26 cellular contexts compared by ENCODE assay signal in genomic region chr22:30368420-30368819, GRCh38.
"Had no signal": no experiment of that assay in that cellular context is flagged by ENCODE, and none has a peak within 500 bp of the region (broad histone marks: within the 10 kb centered on the region; RNA-seq: fewer than 3 reads in every experiment).

No MANE protein-coding gene starts in this region.

- H3K9me3 Mint-ChIP-seq: immature natural killer cell; nephron; stimulated activated naive CD8-positive, alpha-beta T cell treated with anti-CD3 and anti-CD28 coated beads, Interleukin-15, amount 100 ng/mL, for 72 hours had no signal

- H3K4me2 ChIP-seq: smooth muscle cell had no signal

- H3K4me3 Mint-ChIP-seq: immature natural killer cell; naive thymus-derived CD4-positive, alpha-beta T cell; nephron; stimulated activated naive CD8-positive, alpha-beta T cell treated with anti-CD3 and anti-CD28 coated beads, Interleukin-15, amount 100 ng/mL, for 72 hours had no signal

- ATAC-seq: left colon; naive thymus-derived CD4-positive, alpha-beta T cell; sciatic nerve; stimulated activated naive CD8-positive, alpha-beta T cell treated with anti-CD3 and anti-CD28 coated beads, Interleukin-15, amount 100 ng/mL, for 72 hours had no signal

- H3K4me1 Mint-ChIP-seq: immature natural killer cell; naive thymus-derived CD4-positive, alpha-beta T cell; stimulated activated naive CD8-positive, alpha-beta T cell treated with anti-CD3 and anti-CD28 coated beads, Interleukin-15, amount 100 ng/mL, for 72 hours had no signal

- H3K4me1 ChIP-seq: prostate gland, right atrium auricular region, suprapubic skin had no signal

- H3K27ac ChIP-seq: coronary artery, prostate gland, right atrium auricular region, suprapubic skin had no signal

- H3K27me3 ChIP-seq: right atrium auricular region, suprapubic skin had no signal

- DNase-seq: dermis blood vessel endothelial cell; effector memory CD4-positive, alpha-beta T cell; erythroblast; hypothalamus; immature natural killer cell; islet precursor cell; kidney glomerular epithelial cell; left colon; mesendoderm; midbrain; naive thymus-derived CD4-positive, alpha-beta T cell; nucleus accumbens; stimulated activated CD4-positive, alpha-beta T cell treated with anti-CD3 and anti-CD28 coated beads, Interleukin-12 subunit alpha, Interleukin-12 subunit beta, amount 100 ng/mL, for 4 hours; stimulated activated CD4-positive, alpha-beta T cell treated with anti-CD3 and anti-CD28 coated beads, Interleukin-1b, Interleukin-23, amount 100 ng/mL, for 48 hours; stimulated activated CD4-positive, alpha-beta T cell treated with anti-CD3 and anti-CD28 coated beads, Interleukin-4, amount 100 ng/mL, for 1 hour; stimulated activated CD8-positive, alpha-beta memory T cell treated with anti-CD3 and anti-CD28 coated beads, Interleukin-4, amount 100 ng/mL, for 48 hours; stimulated activated naive CD4-positive, alpha-beta T cell; stimulated activated naive CD8-positive, alpha-beta T cell treated with anti-CD3 and anti-CD28 coated beads, Interleukin-15, amount 100 ng/mL, for 72 hours; trophoblast cell had no signal

- H3K9me3 ChIP-seq: prostate gland, right atrium auricular region, suprapubic skin had no signal

- H3K27ac Mint-ChIP-seq: immature natural killer cell; nephron; stimulated activated naive CD8-positive, alpha-beta T cell treated with anti-CD3 and anti-CD28 coated beads, Interleukin-15, amount 100 ng/mL, for 72 hours had no signal

- H3K27me3 Mint-ChIP-seq: naive thymus-derived CD4-positive, alpha-beta T cell; stimulated activated naive CD8-positive, alpha-beta T cell treated with anti-CD3 and anti-CD28 coated beads, Interleukin-15, amount 100 ng/mL, for 72 hours had no signal

- H3K36me3 Mint-ChIP-seq: naive thymus-derived CD4-positive, alpha-beta T cell had no signal
